In genomic region chr7:82443801-82444219, GRCh38 we compare ENCODE assay signal across 8 cellular contexts. TPM values are rescaled to one million over a fixed set of nuclear protein-coding genes. Genes with fewer than 3 reads are reported as not detected.
DNase-seq lines count a peak whose midpoint lies in the region; ATAC-seq and TF ChIP-seq lines count a peak whose summit lies in the region.

No MANE protein-coding gene starts in this region.

- H3K4me3 ChIP-seq in GM08714 (ENCODE audit: low read length), result peak overlapping the region; percentile 36
- peak overlapping the region; percentile 71 for H3K4me3 ChIP-seq in MM.1S (ENCODE audit: low read length)
- H3K4me3 ChIP-seq in esophagus (ENCODE audit: low read depth in 1 of 2, low read length in 2 of 2), result peak overlapping the region; percentile 58 to 72
- peak overlapping the region; percentile 84 for H3K4me3 ChIP-seq in mesodermal cell (ENCODE audit: extremely low read depth, insufficient read depth, low read length, poor library complexity, severe bottlenecking)
- H3K4me3 ChIP-seq in thymus (ENCODE audit: low read length), result peak overlapping the region; percentile 45

- no peaks in the 10 kb centered on the region for H3K9me2 ChIP-seq in MM.1S (replicated peaks; ENCODE audit: insufficient read depth, low read length)

- peaks cover 9% of the 10 kb centered on the region; the same call in 1 of the 2 replicates for H3K27me3 ChIP-seq in MM.1S (replicated peaks; ENCODE audit: insufficient read depth, low read length)
- H3K27me3 ChIP-seq in esophagus (ENCODE audit: control insufficient read depth in 1 of 2, insufficient read depth in 2 of 2, low read length in 2 of 2), result no peaks in the 10 kb centered on the region
- H3K27me3 ChIP-seq in thymus (ENCODE audit: control insufficient read depth, insufficient read depth), result peaks cover 30% of the 10 kb centered on the region

- H3K9me3 ChIP-seq in MM.1S (replicated peaks; ENCODE audit: insufficient read depth, low read length), result no peaks in the 10 kb centered on the region
- no peaks in the 10 kb centered on the region for H3K9me3 ChIP-seq in esophagus (ENCODE audit: control insufficient read depth in 2 of 2, insufficient read depth in 1 of 2, low read depth in 1 of 2, low read length in 1 of 2)
- no peaks in the 10 kb centered on the region for H3K9me3 ChIP-seq in mesodermal cell (ENCODE audit: control insufficient read depth, low read length)
- no peaks in the 10 kb centered on the region for H3K9me3 ChIP-seq in thymus (ENCODE audit: control insufficient read depth)

- H3F3A ChIP-seq in MM.1S (ENCODE audit: insufficient read depth, low read length), result no peaks in the 10 kb centered on the region; the same call in 1 of the 2 replicates

- H4K20me1 ChIP-seq in MM.1S (ENCODE audit: insufficient read depth, low read length), result no peaks in the 10 kb centered on the region

- no peaks in the 10 kb centered on the region for H3K79me2 ChIP-seq in MM.1S (ENCODE audit: low read length)

- H3K4me1 ChIP-seq in MM.1S (ENCODE audit: low read length) (0 out of 2 replicates have a peak, but pooled peaks cover 6% of the 10 kb centered on the region), esophagus (ENCODE audit: control insufficient read depth in 2 of 2, insufficient read depth in 2 of 2, low read length in 1 of 2) (peaks cover 2 to 3% of the 10 kb centered on the region in 2 donors), mesodermal cell (ENCODE audit: control insufficient read depth, insufficient read depth, low read length, poor library complexity, severe bottlenecking) (no peaks in the 10 kb centered on the region), thymus (ENCODE audit: control insufficient read depth, insufficient read depth, low read length) (no peaks in the 10 kb centered on the region)

- DNase-seq in MM.1S, result peak; percentile 50
- peak; percentile 44 for DNase-seq in SKM-1 treated with dmso at 0.1 percent for 144 hours (lab: John Stamatoyannopoulos, UW; ENCODE audit: unreplicated experiment)
- DNase-seq in RPMI8226, result no peak

- WGBS in esophagus, 2 donors, result 2% methylated on average over 39 of the region's 39 CpGs
- WGBS in mesodermal cell (ENCODE audit: insufficient coverage in 2 of 2), 2 experiments, result 0 to 1% methylated on average over 18 to 21 of the region's 39 CpGs
- under 1% methylated on average over 39 of the region's 39 CpGs for WGBS in thymus

- no peak for ATAC-seq in HG02571 (IDR thresholded peaks at IDR 0.05; ENCODE audit: unreplicated experiment)

- H3K4me2 ChIP-seq in MM.1S (ENCODE audit: low read depth, low read length), result peak overlapping the region; percentile 91

- H3K9ac ChIP-seq in MM.1S (ENCODE audit: low read length), result peak overlapping the region; percentile 27; the same call in 1 of the 2 replicates

- H3K27ac ChIP-seq in MM.1S (ENCODE audit: low read length) (no peak overlapping the region), esophagus (ENCODE audit: low read depth in 2 of 2, low read length in 1 of 2) (peak overlapping the region; percentile 65 to 83), mesodermal cell (ENCODE audit: low read depth, low read length, severe bottlenecking) (peak overlapping the region; percentile 91), thymus (ENCODE audit: low read depth) (peak overlapping the region; percentile 46)

- H3K36me3 ChIP-seq in MM.1S (replicated peaks; ENCODE audit: insufficient read depth, low read length) (no peaks in the 10 kb centered on the region), esophagus (ENCODE audit: control insufficient read depth in 2 of 2, insufficient read depth in 2 of 2, low read length in 1 of 2) (no peaks in the 10 kb centered on the region), mesodermal cell (ENCODE audit: control insufficient read depth, insufficient read depth, low read length) (no peaks in the 10 kb centered on the region), thymus (ENCODE audit: control insufficient read depth, insufficient read depth) (no peaks in the 10 kb centered on the region)

- H2AFZ ChIP-seq in MM.1S (ENCODE audit: low read length), result peak overlapping the region; percentile 75

- no peak for TF ChIP-seq CTCF in MM.1S (IDR thresholded peaks at IDR 0.05; ENCODE audit: low read length)

RNA-seq across cellular contexts. Expression of gene CACNA2D1, which starts 0.2 kb away (rescaled TPM):
- polyA plus RNA-seq in esophagus (1 to 10 TPM in 1 of 2 donors, under 1 TPM in 1; 0.90 to 1.3 TPM), thymus (5.7 TPM)
- 14.1 TPM for polyA plus RNA-seq in mesodermal cell (2013, experiment 1 of 2)
- polyA plus RNA-seq in mesodermal cell (2013, experiment 2 of 2), result 16.6 TPM
